In genomic region chrX:133859860-133860259, GRCh38 we compare ENCODE assay signal across 13 cellular contexts.
DNase-seq lines count a peak whose midpoint lies in the region; ATAC-seq and TF ChIP-seq lines count a peak whose summit lies in the region.
"Had no signal": no experiment of that assay in that cellular context is flagged by ENCODE, and none has a peak within 500 bp of the region (broad histone marks: within the 10 kb centered on the region; RNA-seq: fewer than 3 reads in every experiment).

No MANE protein-coding gene starts in this region.

- WGBS in gastroesophageal sphincter (ENCODE audit: low coverage in 1 of 2), 2 donors, result 13 to 59% methylated on average over 4 to 7 of the region's 7 CpGs

- intact Hi-C loops in uterus (cut with DNase I; ENCODE audit: low total_unique reads), result no loop called here

- DNase-seq in NCI-H345 (lab: John Stamatoyannopoulos, UW) (peak; percentile 49), NCI-H345 treated with DMSO at 0.1 percent for 48 hours (lab: John Stamatoyannopoulos, UW; ENCODE audit: unreplicated experiment) (no peak), SJCRH30 (peak; percentile 52 to 74), uterus (peak; percentile 18 to 21), iPS-NIHi7 (ENCODE audit: extremely low spot score) (no peak)
- no peak for DNase-seq in stimulated activated CD4-positive, alpha-beta T cell treated with anti-CD3 and anti-CD28 coated beads, Interleukin-4, amount 100 ng/mL, for 4 hours
- DNase-seq: ACHN, cerebellar nuclear complex, NCI-H82, pancreas, SK-N-SH had no signal

- TF ChIP-seq EP300 in gastroesophageal sphincter (IDR thresholded peaks at IDR 0.05), result no peak

- TF ChIP-seq POLR2A in gastroesophageal sphincter (IDR thresholded peaks at IDR 0.05), result no peak
- TF ChIP-seq POLR2A in uterus (IDR thresholded peaks at IDR 0.05), result no peak

- no peak for TF ChIP-seq CTCF in gastroesophageal sphincter (IDR thresholded peaks at IDR 0.05)
- TF ChIP-seq CTCF in uterus (IDR thresholded peaks at IDR 0.05), result no peak

- peaks cover 30% of the 10 kb centered on the region for H3K4me1 ChIP-seq in SJCRH30
- H3K4me1 ChIP-seq in gastroesophageal sphincter, result no peaks in the 10 kb centered on the region
- H3K4me1 ChIP-seq in uterus, result no peaks in the 10 kb centered on the region
- H3K4me1 ChIP-seq: pancreas had no signal

- H3K27me3 ChIP-seq in SJCRH30 (no peaks in the 10 kb centered on the region), gastroesophageal sphincter (no peaks in the 10 kb centered on the region), uterus (no peaks in the 10 kb centered on the region)

- H3K9me3 ChIP-seq in SJCRH30 (replicated peaks), result no peaks in the 10 kb centered on the region
- no peaks in the 10 kb centered on the region for H3K9me3 ChIP-seq in gastroesophageal sphincter
- H3K9me3 ChIP-seq in uterus, result no peaks in the 10 kb centered on the region
- H3K9me3 ChIP-seq: pancreas, SK-N-SH had no signal

- H3K36me3 ChIP-seq in SJCRH30 (no peaks in the 10 kb centered on the region), gastroesophageal sphincter (no peaks in the 10 kb centered on the region), uterus (no peaks in the 10 kb centered on the region)
- H3K36me3 ChIP-seq: pancreas had no signal

- H3K27ac ChIP-seq in SJCRH30 (peak overlapping the region; percentile 85), gastroesophageal sphincter (no peak overlapping the region), uterus (no peak overlapping the region)
- H3K27ac ChIP-seq: pancreas had no signal

- peak; percentile 81 for ATAC-seq in gastroesophageal sphincter
- no peak for ATAC-seq in GM21447 (IDR thresholded peaks at IDR 0.05; ENCODE audit: unreplicated experiment)

- H3K4me3 ChIP-seq in SJCRH30 (peak overlapping the region; percentile 44), gastroesophageal sphincter (no peak overlapping the region), uterus (no peak overlapping the region)
- H3K4me3 ChIP-seq: pancreas had no signal

Comparison
In these comparisons a context has a peak if more than half of its experiments do, and no peak if none do; other contexts are left out.
1. DNase-seq: peak in NCI-H345 (single experiment), SJCRH30 (2 of 2) and uterus (2 of 2); none in NCI-H345 treated with DMSO at 0.1 percent for 48 hours (single experiment), stimulated activated CD4-positive, alpha-beta T cell treated with anti-CD3 and anti-CD28 coated beads, Interleukin-4, amount 100 ng/mL, for 4 hours (0 of 2) and iPS-NIHi7 (single experiment).